Comparison of ENCODE assay signal across 2 cellular contexts in the genomic region with DNA sequence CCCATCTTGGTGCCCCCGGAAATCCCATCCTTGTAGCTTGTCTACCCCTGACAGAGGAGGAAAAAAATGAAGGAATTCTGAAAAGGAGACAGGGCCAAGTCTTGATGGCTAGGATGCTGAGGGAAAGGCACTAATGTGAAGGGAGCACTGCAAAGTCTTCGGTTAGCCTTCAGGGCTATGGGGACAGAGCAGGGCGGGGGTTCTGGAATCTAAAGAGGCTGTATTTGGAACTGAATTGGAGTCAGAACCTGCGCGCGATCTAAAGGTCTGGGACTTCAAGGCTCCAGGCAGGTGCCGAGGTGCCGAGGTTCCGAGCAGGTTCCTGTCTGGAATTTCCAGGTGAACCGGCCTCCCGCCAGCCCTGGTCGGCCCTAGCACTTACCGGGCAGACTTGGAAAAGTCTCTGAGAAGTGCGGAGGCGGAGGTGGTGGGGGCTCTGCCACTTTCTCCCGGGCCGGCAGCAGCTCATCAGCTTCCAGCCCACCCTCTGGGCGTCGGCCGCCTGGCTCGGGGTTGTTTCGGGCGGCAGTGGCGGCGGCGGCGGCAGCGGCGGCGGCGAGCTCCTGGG.
TF ChIP-seq lines count a peak whose summit lies in the region.

No MANE protein-coding gene starts in this region.

TF ChIP-seq in SK-N-SH, 30 proteins besides CTCF, POLR2A, EP300 and RAD21 (continued from another document):
- TF ChIP-seq, protein P1, sequence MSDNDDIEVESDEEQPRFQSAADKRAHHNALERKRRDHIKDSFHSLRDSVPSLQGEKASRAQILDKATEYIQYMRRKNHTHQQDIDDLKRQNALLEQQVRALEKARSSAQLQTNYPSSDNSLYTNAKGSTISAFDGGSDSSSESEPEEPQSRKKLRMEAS (IDR thresholded peaks at IDR 0.05; ENCODE audit: low read depth): no peak
- TF ChIP-seq PBX3 (IDR thresholded peaks at IDR 0.05) (no peak), MXI1 (IDR thresholded peaks at IDR 0.05; ENCODE audit: low read depth, low read length) (no peak), FOXJ3 (CRISPR knock-in tag; IDR thresholded peaks at IDR 0.05) (no peak), SMC3 (IDR thresholded peaks at IDR 0.05; ENCODE audit: low read depth, low read length) (no peak), NRF1 (IDR thresholded peaks at IDR 0.05; ENCODE audit: low read depth, low read length) (no peak), TCF12 (IDR thresholded peaks at IDR 0.05) (no peak), RXRA (IDR thresholded peaks at IDR 0.05; ENCODE audit: borderline replicate concordance, low read depth) (no peak), POLR2AphosphoS5 (IDR thresholded peaks at IDR 0.05; ENCODE audit: low read depth, low read length) (no peak), FOXM1 (IDR thresholded peaks at IDR 0.05; ENCODE audit: low read depth) (no peak), MEF2A (IDR thresholded peaks at IDR 0.05; ENCODE audit: borderline replicate concordance, low read depth) (no peak), JUND (IDR thresholded peaks at IDR 0.05) (no peak), RCOR1 (IDR thresholded peaks at IDR 0.05; ENCODE audit: low read length) (no peak)
- TF ChIP-seq, protein P2, sequence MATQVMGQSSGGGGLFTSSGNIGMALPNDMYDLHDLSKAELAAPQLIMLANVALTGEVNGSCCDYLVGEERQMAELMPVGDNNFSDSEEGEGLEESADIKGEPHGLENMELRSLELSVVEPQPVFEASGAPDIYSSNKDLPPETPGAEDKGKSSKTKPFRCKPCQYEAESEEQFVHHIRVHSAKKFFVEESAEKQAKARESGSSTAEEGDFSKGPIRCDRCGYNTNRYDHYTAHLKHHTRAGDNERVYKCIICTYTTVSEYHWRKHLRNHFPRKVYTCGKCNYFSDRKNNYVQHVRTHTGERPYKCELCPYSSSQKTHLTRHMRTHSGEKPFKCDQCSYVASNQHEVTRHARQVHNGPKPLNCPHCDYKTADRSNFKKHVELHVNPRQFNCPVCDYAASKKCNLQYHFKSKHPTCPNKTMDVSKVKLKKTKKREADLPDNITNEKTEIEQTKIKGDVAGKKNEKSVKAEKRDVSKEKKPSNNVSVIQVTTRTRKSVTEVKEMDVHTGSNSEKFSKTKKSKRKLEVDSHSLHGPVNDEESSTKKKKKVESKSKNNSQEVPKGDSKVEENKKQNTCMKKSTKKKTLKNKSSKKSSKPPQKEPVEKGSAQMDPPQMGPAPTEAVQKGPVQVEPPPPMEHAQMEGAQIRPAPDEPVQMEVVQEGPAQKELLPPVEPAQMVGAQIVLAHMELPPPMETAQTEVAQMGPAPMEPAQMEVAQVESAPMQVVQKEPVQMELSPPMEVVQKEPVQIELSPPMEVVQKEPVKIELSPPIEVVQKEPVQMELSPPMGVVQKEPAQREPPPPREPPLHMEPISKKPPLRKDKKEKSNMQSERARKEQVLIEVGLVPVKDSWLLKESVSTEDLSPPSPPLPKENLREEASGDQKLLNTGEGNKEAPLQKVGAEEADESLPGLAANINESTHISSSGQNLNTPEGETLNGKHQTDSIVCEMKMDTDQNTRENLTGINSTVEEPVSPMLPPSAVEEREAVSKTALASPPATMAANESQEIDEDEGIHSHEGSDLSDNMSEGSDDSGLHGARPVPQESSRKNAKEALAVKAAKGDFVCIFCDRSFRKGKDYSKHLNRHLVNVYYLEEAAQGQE (IDR thresholded peaks at IDR 0.05; ENCODE audit: low read depth, low read length): no peak

TF ChIP-seq in SK-N-SH treated with all-trans-retinoic acid at 6 μM for 48 hours, 23 proteins besides CTCF, POLR2A, EP300 and RAD21 (continued from another document):
- TF ChIP-seq, protein P3, sequence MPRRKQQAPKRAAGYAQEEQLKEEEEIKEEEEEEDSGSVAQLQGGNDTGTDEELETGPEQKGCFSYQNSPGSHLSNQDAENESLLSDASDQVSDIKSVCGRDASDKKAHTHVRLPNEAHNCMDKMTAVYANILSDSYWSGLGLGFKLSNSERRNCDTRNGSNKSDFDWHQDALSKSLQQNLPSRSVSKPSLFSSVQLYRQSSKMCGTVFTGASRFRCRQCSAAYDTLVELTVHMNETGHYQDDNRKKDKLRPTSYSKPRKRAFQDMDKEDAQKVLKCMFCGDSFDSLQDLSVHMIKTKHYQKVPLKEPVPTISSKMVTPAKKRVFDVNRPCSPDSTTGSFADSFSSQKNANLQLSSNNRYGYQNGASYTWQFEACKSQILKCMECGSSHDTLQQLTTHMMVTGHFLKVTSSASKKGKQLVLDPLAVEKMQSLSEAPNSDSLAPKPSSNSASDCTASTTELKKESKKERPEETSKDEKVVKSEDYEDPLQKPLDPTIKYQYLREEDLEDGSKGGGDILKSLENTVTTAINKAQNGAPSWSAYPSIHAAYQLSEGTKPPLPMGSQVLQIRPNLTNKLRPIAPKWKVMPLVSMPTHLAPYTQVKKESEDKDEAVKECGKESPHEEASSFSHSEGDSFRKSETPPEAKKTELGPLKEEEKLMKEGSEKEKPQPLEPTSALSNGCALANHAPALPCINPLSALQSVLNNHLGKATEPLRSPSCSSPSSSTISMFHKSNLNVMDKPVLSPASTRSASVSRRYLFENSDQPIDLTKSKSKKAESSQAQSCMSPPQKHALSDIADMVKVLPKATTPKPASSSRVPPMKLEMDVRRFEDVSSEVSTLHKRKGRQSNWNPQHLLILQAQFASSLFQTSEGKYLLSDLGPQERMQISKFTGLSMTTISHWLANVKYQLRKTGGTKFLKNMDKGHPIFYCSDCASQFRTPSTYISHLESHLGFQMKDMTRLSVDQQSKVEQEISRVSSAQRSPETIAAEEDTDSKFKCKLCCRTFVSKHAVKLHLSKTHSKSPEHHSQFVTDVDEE (CRISPR knock-in tag; IDR thresholded peaks at IDR 0.05): no peak
- TF ChIP-seq ZC3H10 (CRISPR knock-in tag; IDR thresholded peaks at IDR 0.05) (no peak), ZFP3 (CRISPR knock-in tag; IDR thresholded peaks at IDR 0.05) (no peak), GLIS3 (CRISPR knock-in tag; IDR thresholded peaks at IDR 0.05) (no peak)
TF ChIP-seq in SK-N-SH treated with all-trans-retinoic acid at 6 μM for 48 hours: peak in this region for 0.
